23 cellular contexts compared by ENCODE assay signal in genomic region chr5:115501457-115501856, GRCh38. TPM values are rescaled to one million over a fixed set of nuclear protein-coding genes. Genes with fewer than 3 reads are reported as not detected.
A peak's percentile ranks its signal among the peaks of the same experiment; 100 is the strongest.
DNase-seq lines count a peak whose midpoint lies in the region; ATAC-seq and TF ChIP-seq lines count a peak whose summit lies in the region.
"Had no signal": no experiment of that assay in that cellular context is flagged by ENCODE, and none has a peak within 500 bp of the region (broad histone marks: within the 10 kb centered on the region; RNA-seq: fewer than 3 reads in every experiment).

No MANE protein-coding gene starts in this region.

- peak; percentile 90 for ATAC-seq in Right ventricle myocardium superior (ENCODE audit: poor library complexity)
- ATAC-seq: A549, GM12878 had no signal

- H3K27ac ChIP-seq in cardiac muscle cell (peak overlapping the region; percentile 38), left ventricle myocardium inferior (replicated peaks) (peak overlapping the region; percentile 43)
- H3K27ac ChIP-seq: A549; BLaER1 treated with 17β-estradiol and CSF1 and Interleukin-3, amounts not matched to agents 10 nM and 100 nM had no signal

- H3K9me3 ChIP-seq in cardiac muscle cell (ENCODE audit: low read depth) = no peaks in the 10 kb centered on the region
- H3K9me3 ChIP-seq in left ventricle myocardium inferior (replicated peaks) = peaks cover 6% of the 10 kb centered on the region
- H3K9me3 ChIP-seq: A549, BE2C had no signal

- H3K4me3 ChIP-seq in cardiac muscle cell (no peak overlapping the region), left ventricle myocardium inferior (no peak overlapping the region)
- H3K4me3 ChIP-seq: A549; BLaER1 treated with 17β-estradiol and CSF1 and Interleukin-3, amounts not matched to agents 10 nM and 100 nM; GM12878; HAP-1 had no signal

- H3K4me1 ChIP-seq in cardiac muscle cell (ENCODE audit: low read depth) = peaks cover 12% of the 10 kb centered on the region
- peaks cover 19% of the 10 kb centered on the region for H3K4me1 ChIP-seq in left ventricle myocardium inferior
- H3K4me1 ChIP-seq: A549; BLaER1 treated with 17β-estradiol and CSF1 and Interleukin-3, amounts not matched to agents 10 nM and 100 nM had no signal

- TF ChIP-seq CTCF in cardiac muscle cell (IDR thresholded peaks at IDR 0.05; ENCODE audit: low read depth, low read length) = no peak
- TF ChIP-seq CTCF in left ventricle myocardium inferior (IDR thresholded peaks at IDR 0.05; ENCODE audit: borderline replicate concordance) = no peak

- no peaks in the 10 kb centered on the region for H3K27me3 ChIP-seq in cardiac muscle cell
- no peaks in the 10 kb centered on the region for H3K27me3 ChIP-seq in left ventricle myocardium inferior (ENCODE audit: low read depth)
- H3K27me3 ChIP-seq: BE2C; BLaER1 treated with 17β-estradiol and CSF1 and Interleukin-3, amounts not matched to agents 10 nM and 100 nM had no signal

- DNase-seq in Right ventricle myocardium superior = no peak
- no peak for DNase-seq in cardiac septum (ENCODE audit: low spot score)
- DNase-seq in cardiac muscle cell (ENCODE audit: low read depth in 1 of 2, low spot score in 1 of 2) = peak in 1 of 2 donors; percentile 43
- DNase-seq in left ventricle myocardium inferior = peak; percentile 21
- DNase-seq in midbrain (lab: John Stamatoyannopoulos, UW) = no peak
- DNase-seq in NCI-H2227 treated with DMSO at 0.1 percent for 48 hours (lab: John Stamatoyannopoulos, UW) = no peak
- no peak for DNase-seq in stimulated activated CD4-positive, alpha-beta T cell treated with anti-CD3 and anti-CD28 coated beads, Interleukin-2, amount 100 ng/mL, for 48 hours
- DNase-seq: 8988T; ACHN; AML-193; BE2C; CD4-positive, alpha-beta T cell; CD8-positive, alpha-beta memory T cell; DMS 273 treated with DMSO at 0.1 percent for 48 hours; DMS79; EL; GDM1; GOT3; HFFc6 had no signal

- H3K36me3 ChIP-seq in cardiac muscle cell (no peaks in the 10 kb centered on the region), left ventricle myocardium inferior (no peaks in the 10 kb centered on the region)
- H3K36me3 ChIP-seq: BE2C; BLaER1 treated with 17β-estradiol and CSF1 and Interleukin-3, amounts not matched to agents 10 nM and 100 nM; HAP-1 had no signal

- intact Hi-C loops in Right ventricle myocardium superior (cut with DNase I) (no loop called here), cardiac septum (cut with DNase I) (loop anchor here (1.0 to 2.0 kb wide), 2 partner anchors 41 to 79 kb away; no protein-coding TSS in a partner anchor), left ventricle myocardium inferior (cut with micrococcal nuclease) (no loop called here)

RNA-seq across cellular contexts. Expression of gene FEM1C, which starts 43.1 kb away (rescaled TPM):
- total RNA-seq in Right ventricle myocardium superior = 46.8 TPM
- total RNA-seq in cardiac septum = 56.1 TPM
- total RNA-seq in cardiac muscle cell = 8.7 and 11.8 TPM in 2 replicates
- polyA plus RNA-seq in cardiac muscle cell = 7.2 and 9.2 TPM in 2 replicates
- total RNA-seq in left ventricle myocardium inferior = 59.3 TPM
